Comparison of ENCODE assay signal across 8 cellular contexts in the genomic region with DNA sequence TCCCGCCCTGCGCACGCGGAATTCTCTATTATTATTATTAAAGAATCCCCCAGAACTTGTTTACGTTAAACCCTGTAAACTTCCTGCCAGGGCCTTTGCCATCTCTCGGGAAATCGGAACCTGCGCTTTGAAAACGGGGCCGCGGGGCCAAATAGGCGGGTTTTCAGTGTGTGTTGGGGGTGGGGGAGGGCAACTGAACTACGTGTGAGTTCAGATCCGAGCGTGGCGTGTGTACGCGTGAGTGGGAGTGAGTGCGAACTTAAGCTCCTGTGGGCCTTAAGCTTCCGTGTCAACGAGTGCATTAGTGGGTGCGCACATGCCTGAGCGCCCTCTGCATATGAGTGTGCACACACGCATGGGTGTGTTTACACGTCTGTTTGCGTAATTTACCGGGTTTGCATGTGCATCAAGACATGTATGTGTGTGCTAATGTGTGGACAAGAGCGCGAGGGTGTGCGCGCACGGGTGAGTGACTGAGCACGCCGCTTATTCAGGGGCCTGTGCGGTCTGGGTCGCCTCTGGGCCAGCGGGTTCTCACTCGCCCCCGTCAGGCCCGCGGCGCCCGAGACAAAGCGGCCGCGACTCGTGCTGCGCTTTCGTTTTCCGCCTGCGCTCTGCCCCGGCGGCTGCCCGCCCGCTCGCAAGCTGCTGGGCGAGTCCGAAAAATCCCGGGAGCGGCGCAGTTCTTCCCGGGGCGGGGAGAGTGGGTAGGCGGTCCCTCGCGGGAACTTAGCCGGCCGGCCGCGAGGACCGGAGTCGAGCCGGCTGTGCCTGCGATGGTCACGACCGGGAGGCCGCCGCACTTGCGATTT. TPM values are rescaled to one million over a fixed set of nuclear protein-coding genes. Genes with fewer than 3 reads are reported as not detected.
DNase-seq lines count a peak whose midpoint lies in the region; ATAC-seq, FAIRE-seq and TF ChIP-seq lines count a peak whose summit lies in the region.

No MANE protein-coding gene starts in this region.

- no peak for TF ChIP-seq CTCF in MM.1S (IDR thresholded peaks at IDR 0.05; ENCODE audit: low read length)
- no peak for TF ChIP-seq CTCF in bronchial epithelial cell (IDR thresholded peaks at IDR 0.05; ENCODE audit: insufficient read depth, low read length, severe bottlenecking)
- no peak for TF ChIP-seq CTCF in liver (IDR thresholded peaks at IDR 0.05; ENCODE audit: low read depth, low read length, missing input control)

- no peak overlapping the region for H2AFZ ChIP-seq in MM.1S (ENCODE audit: low read length)

- peak overlapping the region; percentile 59 for H3K4me2 ChIP-seq in MM.1S (ENCODE audit: low read depth, low read length)

- no peaks in the 10 kb centered on the region for H4K20me1 ChIP-seq in MM.1S (ENCODE audit: insufficient read depth, low read length)

- H3K27me3 ChIP-seq in MM.1S (replicated peaks; ENCODE audit: insufficient read depth, low read length) (peaks cover 40% of the 10 kb centered on the region), bronchial epithelial cell (ENCODE audit: control insufficient read depth, insufficient read depth, low read length) (peaks cover 75% of the 10 kb centered on the region), liver (ENCODE audit: control insufficient read depth in 4 of 4, insufficient read depth in 4 of 4, low read length in 3 of 4) (peaks cover 9 to 29% (median 18%) of the 10 kb centered on the region in 4 donors), thymus (ENCODE audit: control insufficient read depth, insufficient read depth) (peaks cover 96% of the 10 kb centered on the region)

- H3K9me3 ChIP-seq in MM.1S (replicated peaks; ENCODE audit: insufficient read depth, low read length), result no peaks in the 10 kb centered on the region
- no peaks in the 10 kb centered on the region for H3K9me3 ChIP-seq in liver (ENCODE audit: control insufficient read depth in 4 of 4, low read length in 3 of 4)
- H3K9me3 ChIP-seq in thymus (ENCODE audit: control insufficient read depth), result peaks cover 2% of the 10 kb centered on the region

- H3K27ac ChIP-seq in MM.1S (ENCODE audit: low read length), result no peak overlapping the region
- H3K27ac ChIP-seq in liver (ENCODE audit: low read depth in 1 of 2, low read length in 2 of 2), result peak overlapping the region; percentile 62 to 75
- H3K27ac ChIP-seq in thymus (ENCODE audit: low read depth), result no peak overlapping the region

- H3K4me1 ChIP-seq in MM.1S (ENCODE audit: low read length), result no peaks in the 10 kb centered on the region
- peaks cover 18 to 44% (median 24%) of the 10 kb centered on the region in 4 donors for H3K4me1 ChIP-seq in liver (ENCODE audit: control insufficient read depth in 4 of 4, insufficient read depth in 4 of 4, low read length in 3 of 4)
- H3K4me1 ChIP-seq in thymus (ENCODE audit: control insufficient read depth, insufficient read depth, low read length), result no peaks in the 10 kb centered on the region

- peak overlapping the region; percentile 49 for H3K4me3 ChIP-seq in MM.1S (ENCODE audit: low read length)
- H3K4me3 ChIP-seq in bronchial epithelial cell (ENCODE audit: low read depth, low read length), result peak overlapping the region; percentile 30
- H3K4me3 ChIP-seq in liver (ENCODE audit: low read depth in 1 of 3, low read length in 3 of 3), result peak overlapping the region; percentile 53 to 64 (median 61)
- H3K4me3 ChIP-seq in thymus (ENCODE audit: low read length), result peak overlapping the region; percentile 50

- ATAC-seq in GM18873 (IDR thresholded peaks at IDR 0.05; ENCODE audit: low FRiP score, unreplicated experiment) (no peak), HG02852 (IDR thresholded peaks at IDR 0.05; ENCODE audit: unreplicated experiment) (no peak)

- H3K9ac ChIP-seq in MM.1S (ENCODE audit: low read length), result no peak overlapping the region
- H3K9ac ChIP-seq in liver (ENCODE audit: low read depth in 1 of 2, low read length in 2 of 2), result no peak overlapping the region

- peak; percentile 82 for DNase-seq in Daoy (ENCODE audit: low read depth)
- DNase-seq in MM.1S, result no peak
- DNase-seq in bronchial epithelial cell (ENCODE audit: low read depth), result peak; percentile 4
- DNase-seq in NCI-H2196 (lab: John Stamatoyannopoulos, UW; ENCODE audit: unreplicated experiment), result no peak

- 1% methylated on average over 79 of the region's 79 CpGs for whole genome bisulfite sequencing in liver
- under 1% methylated on average over 79 of the region's 79 CpGs for WGBS in thymus

- peak in 1 of 2 donors; percentile 11 for TF ChIP-seq RAD21 in liver (IDR thresholded peaks at IDR 0.05)

- H3K36me3 ChIP-seq in MM.1S (replicated peaks; ENCODE audit: insufficient read depth, low read length) (no peaks in the 10 kb centered on the region), bronchial epithelial cell (ENCODE audit: control insufficient read depth, insufficient read depth, low read length) (no peaks in the 10 kb centered on the region), liver (ENCODE audit: control insufficient read depth in 4 of 4, insufficient read depth in 3 of 4, low read depth in 1 of 4, low read length in 3 of 4) (no peaks in the 10 kb centered on the region), thymus (ENCODE audit: control insufficient read depth, insufficient read depth) (no peaks in the 10 kb centered on the region)

- H3K79me2 ChIP-seq in MM.1S (ENCODE audit: low read length), result no peaks in the 10 kb centered on the region

- H3K9me2 ChIP-seq in MM.1S (replicated peaks; ENCODE audit: insufficient read depth, low read length), result no peaks in the 10 kb centered on the region

- H3F3A ChIP-seq in MM.1S (ENCODE audit: insufficient read depth, low read length), result no peaks in the 10 kb centered on the region

- no peak for FAIRE-seq in bronchial epithelial cell (lab: Jason Lieb, UNC)

TF ChIP-seq in liver, 16 proteins besides CTCF, POLR2A, EP300 and RAD21:
- TF ChIP-seq TAF1 (conservative IDR thresholded peaks at IDR 0.05) (no peak), ZBTB33 (IDR thresholded peaks at IDR 0.05) (no peak), NR2F2 (IDR thresholded peaks at IDR 0.05) (no peak)

RNA-seq across cellular contexts. Expression of gene FOXF1, which starts 1.2 kb away (rescaled TPM):
- total RNA-seq in Daoy (2014; rRNA removed; shearing (Covaris generic)), result 2.1 and 2.2 TPM in 2 replicates
- total RNA-seq in bronchial epithelial cell (0.26 TPM in 1 of 2 replicates, not detected in the other), liver (under 1 TPM; 0.56 to 0.75 TPM)
- polyA plus RNA-seq in liver (1 to 10 TPM; 1.0 to 1.2 TPM), thymus (0.55 TPM)

RNA-seq across cellular contexts. Expression of gene MTHFSD, which starts 45.9 kb away (rescaled TPM):
- total RNA-seq in Daoy (2014; rRNA removed; shearing (Covaris generic)), result 6.5 and 13.9 TPM in 2 replicates
- total RNA-seq in bronchial epithelial cell (13.2 and 19.7 TPM in 2 replicates), liver (1 to 10 TPM; 7.7 to 8.1 TPM)
- polyA plus RNA-seq in liver (1 to 10 TPM; 4.6 to 5.3 TPM), thymus (18.4 TPM)

RNA-seq across cellular contexts. Expression of gene FOXC2, which starts 57.5 kb away (rescaled TPM):
- 4.6 and 5.4 TPM in 2 replicates for total RNA-seq in Daoy (2014; rRNA removed; shearing (Covaris generic))
- under 0.01 TPM in 1 of 2 replicates, not detected in the other for total RNA-seq in bronchial epithelial cell
- total RNA-seq in liver, result under 1 TPM; 0.08 to 0.09 TPM
- polyA plus RNA-seq in liver, result under 1 TPM in 1 of 2 donors, not detected in 1; 0.03 TPM
- 1.2 TPM for polyA plus RNA-seq in thymus

Comparison
In these comparisons a context has a peak if more than half of its experiments do, and no peak if none do; other contexts are left out.
1. DNase-seq: peak in Daoy (single experiment) and bronchial epithelial cell (single experiment); none in MM.1S (single experiment) and NCI-H2196 (single experiment).
2. H3K27ac ChIP-seq: peak in liver (2 of 2); none in MM.1S (single experiment) and thymus (single experiment).
3. Peak in every context shown above with its lines, with median percentiles within 50 percentile points of each other: H3K4me3 ChIP-seq.